8 cellular contexts compared by ENCODE assay signal in the genomic region with DNA sequence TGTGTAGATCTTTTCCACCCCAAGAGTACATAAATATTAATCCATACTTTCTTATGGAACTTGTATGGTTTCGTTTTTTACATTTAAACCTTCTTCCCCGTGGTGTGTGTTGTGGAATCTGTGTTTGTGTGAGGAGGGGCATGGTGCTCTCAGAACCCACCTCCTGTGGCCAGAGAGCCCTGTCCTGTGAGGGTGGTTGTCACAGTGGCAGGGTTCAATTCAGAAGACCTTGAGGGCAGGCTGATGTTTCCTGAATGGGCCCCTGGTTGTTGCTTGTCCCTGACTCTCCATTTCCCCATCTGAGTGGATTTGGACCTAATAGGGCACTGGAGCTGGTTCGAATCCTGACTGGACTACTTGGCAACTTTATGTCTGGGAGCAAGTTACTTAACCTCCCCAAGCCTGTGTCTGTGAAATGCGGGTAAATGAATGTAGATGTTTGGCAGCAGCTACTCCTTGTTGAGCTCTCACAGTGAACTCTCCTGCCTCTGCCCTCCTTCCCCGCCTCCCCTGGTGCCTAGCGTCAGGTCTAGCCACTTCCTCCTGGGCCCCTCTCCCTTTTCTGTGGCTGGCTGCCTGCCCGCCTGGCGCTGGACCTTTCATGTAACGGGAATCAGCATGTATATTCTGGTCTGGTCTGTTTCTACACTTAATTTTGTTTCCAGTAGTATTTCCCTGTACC. TPM values are rescaled to one million over a fixed set of nuclear protein-coding genes. Genes with fewer than 3 reads are reported as not detected.
DNase-seq lines count a peak whose midpoint lies in the region; ATAC-seq, FAIRE-seq and TF ChIP-seq lines count a peak whose summit lies in the region.

No MANE protein-coding gene starts in this region.

- no peaks in the 10 kb centered on the region for H3K9me3 Mint-ChIP-seq in activated CD4-positive, alpha-beta T cell treated with anti-CD3 and anti-CD28 coated beads for 36 hours (ENCODE audit: low read depth)
- H3K9me3 Mint-ChIP-seq in astrocyte (ENCODE audit: unreplicated experiment), result no peaks in the 10 kb centered on the region

- peak overlapping the region; percentile 95 for H3K4me3 ChIP-seq in astrocyte (ENCODE audit: insufficient read depth, low read depth, low read length)

- peaks cover 28% of the 10 kb centered on the region for H3K36me3 ChIP-seq in astrocyte (ENCODE audit: insufficient read depth, low read length)

- no peaks in the 10 kb centered on the region for H3K27me3 Mint-ChIP-seq in activated CD4-positive, alpha-beta T cell treated with anti-CD3 and anti-CD28 coated beads for 36 hours
- no peaks in the 10 kb centered on the region for H3K27me3 Mint-ChIP-seq in astrocyte (ENCODE audit: low read depth, unreplicated experiment)

- H3K4me3 Mint-ChIP-seq in activated CD4-positive, alpha-beta T cell treated with anti-CD3 and anti-CD28 coated beads for 36 hours, result peak overlapping the region; percentile 100
- peak overlapping the region; percentile 92 for H3K4me3 Mint-ChIP-seq in astrocyte (ENCODE audit: unreplicated experiment)

- ATAC-seq in activated CD4-positive, alpha-beta T cell treated with anti-CD3 and anti-CD28 coated beads for 36 hours, result no peak
- no peak for ATAC-seq in GM21723 (IDR thresholded peaks at IDR 0.05; ENCODE audit: unreplicated experiment)

- H4K20me1 ChIP-seq in astrocyte (ENCODE audit: insufficient read depth, low read length), result peaks cover 100% of the 10 kb centered on the region

- H3K4me2 ChIP-seq in astrocyte (ENCODE audit: low read length), result peak overlapping the region; percentile 94

- no peak for TF ChIP-seq CTCF in astrocyte (IDR thresholded peaks at IDR 0.05; ENCODE audit: insufficient read depth, low read depth, low read length)

- CTCF ChIA-PET in activated CD4-positive, alpha-beta T cell treated with anti-CD3 and anti-CD28 coated beads for 36 hours (lab: Charles Lee), result interaction anchor here (0.7 to 1.2 kb wide), 3 partner anchors 13 to 91 kb away, joined by 3 to 7 read pairs (median 3); no protein-coding TSS in a partner anchor

- peaks cover 99% of the 10 kb centered on the region for H3K79me2 ChIP-seq in astrocyte (ENCODE audit: insufficient read depth, low read length)

- peaks cover 38% of the 10 kb centered on the region for H3K4me1 ChIP-seq in astrocyte (ENCODE audit: insufficient read depth, low read length)

- peaks cover 81% of the 10 kb centered on the region for H3K4me1 Mint-ChIP-seq in activated CD4-positive, alpha-beta T cell treated with anti-CD3 and anti-CD28 coated beads for 36 hours
- peaks cover 56% of the 10 kb centered on the region for H3K4me1 Mint-ChIP-seq in astrocyte (ENCODE audit: low read depth, unreplicated experiment)

- H3K9ac ChIP-seq in astrocyte (ENCODE audit: low read length), result peak overlapping the region; percentile 96

- POLR2A ChIA-PET in activated CD4-positive, alpha-beta T cell treated with anti-CD3 and anti-CD28 coated beads for 36 hours (lab: Charles Lee), result interaction anchor here (0.9 to 18.5 kb wide), 4 partner anchors 8 to 68 kb away, joined by 3 to 1637 read pairs (median 4); partner anchors contain the start of gene MALAT1

- FAIRE-seq in astrocyte (lab: Jason Lieb, UNC), result no peak

- H2AFZ ChIP-seq in astrocyte (ENCODE audit: low read depth, low read length), result no peak overlapping the region

- peaks cover 78% of the 10 kb centered on the region for H3K36me3 Mint-ChIP-seq in activated CD4-positive, alpha-beta T cell treated with anti-CD3 and anti-CD28 coated beads for 36 hours (ENCODE audit: low read depth)
- H3K36me3 Mint-ChIP-seq in astrocyte (ENCODE audit: low read depth, unreplicated experiment), result peaks cover 4% of the 10 kb centered on the region

- peak overlapping the region; percentile 99 for H3K27ac Mint-ChIP-seq in activated CD4-positive, alpha-beta T cell treated with anti-CD3 and anti-CD28 coated beads for 36 hours
- H3K27ac Mint-ChIP-seq in astrocyte (ENCODE audit: unreplicated experiment), result peak overlapping the region; percentile 86

- H3K9me3 ChIP-seq in astrocyte (ENCODE audit: insufficient read depth, low read depth, low read length), result no peaks in the 10 kb centered on the region

- DNase-seq in activated CD4-positive, alpha-beta T cell treated with anti-CD3 and anti-CD28 coated beads for 36 hours, result peak; percentile 69
- no peak for DNase-seq in activated CD4-positive, alpha-beta T cell treated with anti-CD3 and anti-CD28 coated beads for 4 hours
- DNase-seq in OCI-M1 (lab: John Stamatoyannopoulos, UW), result peak; percentile 79
- DNase-seq in astrocyte (ENCODE audit: low read depth), result peak; percentile 72
- DNase-seq in iris pigment epithelial cell (ENCODE audit: low read depth), result peak; percentile 84
- DNase-seq in stimulated activated CD8-positive, alpha-beta memory T cell treated with anti-CD3 and anti-CD28 coated beads, Interleukin-4, amount 100 ng/mL, for 48 hours, result peak; percentile 67
- DNase-seq in cerebellum (ENCODE audit: low spot score), result no peak

- intact Hi-C loops in activated CD4-positive, alpha-beta T cell treated with anti-CD3 and anti-CD28 coated beads for 36 hours (cut with DNase I, micrococcal nuclease), result loop anchor here (5.0 to 10.0 kb wide), 3 partner anchors 465 to 568 kb away; partner anchors contain the start of genes CCDC85B (in 1 of the 2) and EHD1 (in 1 of the 2)

- H3K27me3 ChIP-seq in astrocyte (ENCODE audit: insufficient read depth, low read length), result no peaks in the 10 kb centered on the region

- peak overlapping the region; percentile 65 for H3K27ac ChIP-seq in astrocyte (ENCODE audit: low read depth, low read length)

RNA-seq across cellular contexts. Expression of gene NEAT1, which starts 7.3 kb away (rescaled TPM):
- total RNA-seq in activated CD4-positive, alpha-beta T cell treated with anti-CD3 and anti-CD28 coated beads for 36 hours, result 100 to 1,000 TPM; 435 to 569 TPM
- total RNA-seq in astrocyte (202 and 317 TPM in 2 replicates), cerebellum (17.0 TPM)

RNA-seq across cellular contexts. Expression of gene FRMD8, which starts 43.4 kb away (rescaled TPM):
- 10 to 100 TPM; 32.7 to 37.5 TPM for total RNA-seq in activated CD4-positive, alpha-beta T cell treated with anti-CD3 and anti-CD28 coated beads for 36 hours
- total RNA-seq in astrocyte, result 61.2 and 76.3 TPM in 2 replicates
- total RNA-seq in cerebellum, result 9.2 TPM

RNA-seq across cellular contexts. Expression of gene SLC25A45, which starts 47.4 kb away (rescaled TPM):
- total RNA-seq in activated CD4-positive, alpha-beta T cell treated with anti-CD3 and anti-CD28 coated beads for 36 hours, result 10 to 100 TPM; 13.2 to 14.3 TPM
- total RNA-seq in astrocyte (1.9 and 2.6 TPM in 2 replicates), cerebellum (0.73 TPM)

Comparison
In these comparisons a context has a peak if more than half of its experiments do, and no peak if none do; other contexts are left out.
1. DNase-seq: peak in activated CD4-positive, alpha-beta T cell treated with anti-CD3 and anti-CD28 coated beads for 36 hours (single experiment), OCI-M1 (single experiment), astrocyte (single experiment), iris pigment epithelial cell (single experiment) and stimulated activated CD8-positive, alpha-beta memory T cell treated with anti-CD3 and anti-CD28 coated beads, Interleukin-4, amount 100 ng/mL, for 48 hours (single experiment); none in activated CD4-positive, alpha-beta T cell treated with anti-CD3 and anti-CD28 coated beads for 4 hours (0 of 2) and cerebellum (single experiment).
2. RNA of gene NEAT1, which starts 7.3 kb away (total RNA-seq): 435 to 569 TPM in activated CD4-positive, alpha-beta T cell treated with anti-CD3 and anti-CD28 coated beads for 36 hours and 202 to 317 TPM in astrocyte; 17.0 TPM in cerebellum (single experiment); every median in the first group is over 10 times any median in the second.